In genomic region chr20:10478930-10479329, GRCh38 we compare ENCODE assay signal across 19 cellular contexts. TPM values are rescaled to one million over a fixed set of nuclear protein-coding genes. Genes with fewer than 3 reads are reported as not detected.
DNase-seq lines count a peak whose midpoint lies in the region; ATAC-seq and TF ChIP-seq lines count a peak whose summit lies in the region.
"Had no signal": no experiment of that assay in that cellular context is flagged by ENCODE, and none has a peak within 500 bp of the region (broad histone marks: within the 10 kb centered on the region; RNA-seq: fewer than 3 reads in every experiment).

No MANE protein-coding gene starts in this region.

- H4K20me1 ChIP-seq in GM23338 (replicated peaks; ENCODE audit: insufficient read depth): no peaks in the 10 kb centered on the region; the same call in 1 of the 2 replicates

- peaks cover 24% of the 10 kb centered on the region for H3K4me1 Mint-ChIP-seq in GM23338
- peaks cover 32% of the 10 kb centered on the region for H3K4me1 Mint-ChIP-seq in dendritic cell treated with granulocyte-macrophage colony-stimulating factor and Interleukin-4, amounts not matched to agents 40 ng/mL and 50 ng/mL, for 4 days (ENCODE audit: low read depth)
- peaks cover 20 to 38% of the 10 kb centered on the region in 2 donors for H3K4me1 Mint-ChIP-seq in stimulated activated naive B cell treated with anti-CD40 and anti-IgM and Interleukin-4, amounts not matched to agents 10 μg/mL and 1 μg/mL and 100 μg/mL, for 72 hours

- no peak overlapping the region for H3K27ac ChIP-seq in GM23338 (ENCODE audit: low read depth)
- H3K27ac ChIP-seq: SJSA1 had no signal

- H3K9me2 ChIP-seq in GM23338 (ENCODE audit: insufficient read depth): 0 out of 2 replicates have a peak, but pooled peaks cover 5% of the 10 kb centered on the region

- no peak overlapping the region for H3K4me2 ChIP-seq in GM23338

- in situ Hi-C loops in SK-MEL-5 (cut with HindIII; ENCODE audit: low pct_unique_long_range_greater_than_20kb, low sequenced_read_pairs): no loop called here

- intact Hi-C loops in dendritic cell treated with granulocyte-macrophage colony-stimulating factor and Interleukin-4, amounts not matched to agents 40 ng/mL and 50 ng/mL, for 4 days (cut with micrococcal nuclease): no loop called here

- H3K9me3 Mint-ChIP-seq in GM23338: no peaks in the 10 kb centered on the region
- no peaks in the 10 kb centered on the region for H3K9me3 Mint-ChIP-seq in dendritic cell treated with granulocyte-macrophage colony-stimulating factor and Interleukin-4, amounts not matched to agents 40 ng/mL and 50 ng/mL, for 4 days
- no peaks in the 10 kb centered on the region for H3K9me3 Mint-ChIP-seq in stimulated activated naive B cell treated with anti-CD40 and anti-IgM and Interleukin-4, amounts not matched to agents 10 μg/mL and 1 μg/mL and 100 μg/mL, for 72 hours
- H3K9me3 Mint-ChIP-seq: CD14-positive monocyte, HFFc6 had no signal

- H3K4me1 ChIP-seq in GM23338 (ENCODE audit: insufficient read depth): peaks cover 13% of the 10 kb centered on the region

- ATAC-seq in GM23338: peak; percentile 54
- no peak for ATAC-seq in stimulated activated naive B cell treated with anti-CD40 and anti-IgM and Interleukin-4, amounts not matched to agents 10 μg/mL and 1 μg/mL and 100 μg/mL, for 72 hours (replicated peaks)
- no peak for ATAC-seq in HG02610 (IDR thresholded peaks at IDR 0.05; ENCODE audit: unreplicated experiment)

- H3K36me3 ChIP-seq in GM23338 (ENCODE audit: insufficient read depth): no peaks in the 10 kb centered on the region
- H3K36me3 ChIP-seq: SJSA1 had no signal

- peaks cover 9% of the 10 kb centered on the region; the same call in 1 of the 2 replicates for H3K79me2 ChIP-seq in GM23338 (replicated peaks; ENCODE audit: insufficient read depth)

- DNase-seq in GM23338 (ENCODE audit: low spot score) (no peak), SK-MEL-5 (ENCODE audit: low read depth, low spot score) (peak; percentile 30), DMS 273 treated with DMSO at 0.1 percent for 48 hours (lab: John Stamatoyannopoulos, UW) (no peak), HuH-7.5 (ENCODE audit: low spot score) (no peak)
- DNase-seq in stimulated activated naive B cell treated with anti-CD40 and anti-IgM and Interleukin-4, amounts not matched to agents 10 μg/mL and 1 μg/mL and 100 μg/mL, for 72 hours: no peak
- DNase-seq: AML-193, GOT3, HFFc6, IMR-90, NCI-H1417, NCI-H187, NCI-H2107, NCI-H510A, NCI-H774, OCI-M1 had no signal

- no peaks in the 10 kb centered on the region for H3F3A ChIP-seq in GM23338 (replicated peaks; ENCODE audit: low read depth)

- TF ChIP-seq CTCF in GM23338 (conservative IDR thresholded peaks at IDR 0.05; ENCODE audit: low read depth in 2 of 2): peak; percentile 25 to 47; a peak in 2 of 4 replicates

- no peak overlapping the region for H2AFZ ChIP-seq in GM23338

- H3K4me3 Mint-ChIP-seq in GM23338: no peak overlapping the region
- no peak overlapping the region for H3K4me3 Mint-ChIP-seq in dendritic cell treated with granulocyte-macrophage colony-stimulating factor and Interleukin-4, amounts not matched to agents 40 ng/mL and 50 ng/mL, for 4 days
- no peak overlapping the region for H3K4me3 Mint-ChIP-seq in stimulated activated naive B cell treated with anti-CD40 and anti-IgM and Interleukin-4, amounts not matched to agents 10 μg/mL and 1 μg/mL and 100 μg/mL, for 72 hours
- H3K4me3 Mint-ChIP-seq: CD14-positive monocyte, HFFc6 had no signal

- no peak overlapping the region for H3K4me3 ChIP-seq in GM23338
- H3K4me3 ChIP-seq: SJSA1 had no signal

- no peaks in the 10 kb centered on the region for H3K36me3 Mint-ChIP-seq in GM23338 (ENCODE audit: low read depth)
- no peaks in the 10 kb centered on the region for H3K36me3 Mint-ChIP-seq in dendritic cell treated with granulocyte-macrophage colony-stimulating factor and Interleukin-4, amounts not matched to agents 40 ng/mL and 50 ng/mL, for 4 days (ENCODE audit: low read depth)
- H3K36me3 Mint-ChIP-seq in stimulated activated naive B cell treated with anti-CD40 and anti-IgM and Interleukin-4, amounts not matched to agents 10 μg/mL and 1 μg/mL and 100 μg/mL, for 72 hours: peaks cover 9 to 10% of the 10 kb centered on the region in 2 donors

- H3K27me3 ChIP-seq in GM23338 (ENCODE audit: insufficient read depth): no peaks in the 10 kb centered on the region
- H3K27me3 ChIP-seq: SJSA1 had no signal

- H3K27me3 Mint-ChIP-seq in GM23338 (ENCODE audit: insufficient read depth, low read depth, poor library complexity): peaks cover 5% of the 10 kb centered on the region
- H3K27me3 Mint-ChIP-seq in dendritic cell treated with granulocyte-macrophage colony-stimulating factor and Interleukin-4, amounts not matched to agents 40 ng/mL and 50 ng/mL, for 4 days: no peaks in the 10 kb centered on the region
- H3K27me3 Mint-ChIP-seq in stimulated activated naive B cell treated with anti-CD40 and anti-IgM and Interleukin-4, amounts not matched to agents 10 μg/mL and 1 μg/mL and 100 μg/mL, for 72 hours: no peaks in the 10 kb centered on the region

- H3K27ac Mint-ChIP-seq in GM23338: no peak overlapping the region
- H3K27ac Mint-ChIP-seq in dendritic cell treated with granulocyte-macrophage colony-stimulating factor and Interleukin-4, amounts not matched to agents 40 ng/mL and 50 ng/mL, for 4 days: peak overlapping the region; percentile 86
- H3K27ac Mint-ChIP-seq in stimulated activated naive B cell treated with anti-CD40 and anti-IgM and Interleukin-4, amounts not matched to agents 10 μg/mL and 1 μg/mL and 100 μg/mL, for 72 hours: peak overlapping the region; percentile 42
- H3K27ac Mint-ChIP-seq: HFFc6 had no signal

TF ChIP-seq in GM23338, 12 proteins besides CTCF, POLR2A, EP300 and RAD21:
- no peak for TF ChIP-seq CREB1 (CRISPR knock-in tag; IDR thresholded peaks at IDR 0.05; ENCODE audit: low read depth)
- TF ChIP-seq POLR2AphosphoS5 (IDR thresholded peaks at IDR 0.05; ENCODE audit: low read depth): no peak
- no peak for TF ChIP-seq EZH2 (IDR thresholded peaks at IDR 0.05; ENCODE audit: low read depth, unreplicated experiment)
- no peak for TF ChIP-seq ETS1 (IDR thresholded peaks at IDR 0.05)
- no peak for TF ChIP-seq EZH2phosphoT487 (IDR thresholded peaks at IDR 0.05; ENCODE audit: unreplicated experiment)
- TF ChIP-seq NANOG (IDR thresholded peaks at IDR 0.05; ENCODE audit: borderline replicate concordance): no peak
- TF ChIP-seq STAT1 (IDR thresholded peaks at IDR 0.05; ENCODE audit: unreplicated experiment): no peak
- no peak for TF ChIP-seq REST (IDR thresholded peaks at IDR 0.05; ENCODE audit: unreplicated experiment)

RNA-seq across cellular contexts. Expression of gene SLX4IP, which starts 43.8 kb away (rescaled TPM):
- 7.9 and 9.8 TPM in 2 replicates for total RNA-seq in GM23338 (2014; rRNA removed; shearing (Covaris generic))
- 6.5 and 9.1 TPM in 2 replicates for polyA plus RNA-seq in GM23338 (2016; fragmentation: Nextera tagmentation; extraction: Ambion mirVana)
- 6.4 and 7.3 TPM in 2 replicates for total RNA-seq in SK-MEL-5 (2014; rRNA removed; shearing (Covaris generic))
- 2.6 and 4.3 TPM in 2 replicates for polyA plus RNA-seq in SK-MEL-5 (2015; cell fraction: cytosol; rRNA removed)
- 11.1 and 11.4 TPM in 2 replicates for polyA plus RNA-seq in SK-MEL-5 (2015; cell fraction: nucleus; rRNA removed)

RNA-seq across cellular contexts. Expression of gene MKKS, which starts 44.9 kb away (rescaled TPM):
- 16.7 and 21.4 TPM in 2 replicates for total RNA-seq in GM23338 (2014; rRNA removed; shearing (Covaris generic))
- polyA plus RNA-seq in GM23338 (2016; fragmentation: Nextera tagmentation; extraction: Ambion mirVana): 13.4 and 13.5 TPM in 2 replicates
- total RNA-seq in SK-MEL-5 (2014; rRNA removed; shearing (Covaris generic)): 19.7 and 21.1 TPM in 2 replicates
- polyA plus RNA-seq in SK-MEL-5 (2015; cell fraction: cytosol; rRNA removed): 20.1 and 20.6 TPM in 2 replicates
- polyA plus RNA-seq in SK-MEL-5 (2015; cell fraction: nucleus; rRNA removed): 15.9 and 16.3 TPM in 2 replicates
